Comparison of ENCODE assay signal across 8 cellular contexts in the genomic region with DNA sequence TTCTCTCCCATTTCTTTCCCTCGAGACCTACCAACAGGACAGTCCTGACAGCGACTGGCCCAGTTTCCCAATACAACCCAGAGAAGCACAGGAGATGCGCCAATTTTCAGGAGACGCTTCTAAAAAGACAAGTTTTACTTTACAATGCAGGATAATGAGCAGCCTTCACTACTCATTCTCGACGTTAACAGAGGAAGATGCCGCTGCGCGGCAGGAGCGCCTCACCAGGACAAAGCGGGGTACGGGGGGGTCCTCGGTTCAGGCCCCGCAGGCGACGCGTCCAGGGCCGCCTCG. TPM values are rescaled to one million over a fixed set of nuclear protein-coding genes. Genes with fewer than 3 reads are reported as not detected.
DNase-seq lines count a peak whose midpoint lies in the region; ATAC-seq and TF ChIP-seq lines count a peak whose summit lies in the region.

No MANE protein-coding gene starts in this region.

- no peaks in the 10 kb centered on the region for H3K9me3 Mint-ChIP-seq in CD8-positive, alpha-beta T cell
- H3K9me3 Mint-ChIP-seq in stimulated activated naive CD8-positive, alpha-beta T cell treated with anti-CD3 and anti-CD28 coated beads, Interleukin-15, amount 100 ng/mL, for 72 hours, result no peaks in the 10 kb centered on the region

- no peaks in the 10 kb centered on the region for H3K27me3 Mint-ChIP-seq in CD8-positive, alpha-beta T cell (ENCODE audit: low read depth)
- H3K27me3 Mint-ChIP-seq in stimulated activated naive CD8-positive, alpha-beta T cell treated with anti-CD3 and anti-CD28 coated beads, Interleukin-15, amount 100 ng/mL, for 72 hours, result no peaks in the 10 kb centered on the region

- TF ChIP-seq CTCF in CD8-positive, alpha-beta T cell (IDR thresholded peaks at IDR 0.05), result no peak

- H3K4me3 Mint-ChIP-seq in CD8-positive, alpha-beta T cell, result peak overlapping the region; percentile 92
- peak overlapping the region; percentile 89 to 90 for H3K4me3 Mint-ChIP-seq in stimulated activated naive CD8-positive, alpha-beta T cell treated with anti-CD3 and anti-CD28 coated beads, Interleukin-15, amount 100 ng/mL, for 72 hours

- peaks cover 5% of the 10 kb centered on the region for H3K4me1 ChIP-seq in CD8-positive, alpha-beta T cell (ENCODE audit: insufficient read depth, low read length)
- H3K4me1 ChIP-seq in iPS-20b (ENCODE audit: insufficient read depth, low read length), result no peaks in the 10 kb centered on the region

- H3K36me3 Mint-ChIP-seq in CD8-positive, alpha-beta T cell, result peaks cover 4% of the 10 kb centered on the region

- peak overlapping the region; percentile 55 for H3K4me3 ChIP-seq in CD8-positive, alpha-beta T cell (ENCODE audit: low read depth, low read length)
- H3K4me3 ChIP-seq in iPS-20b (ENCODE audit: low read length), result peak overlapping the region; percentile 76

- peak in 2 of 7 experiments; percentile 32 to 44 for DNase-seq in CD8-positive, alpha-beta T cell
- DNase-seq in amniotic epithelial cell (ENCODE audit: low read depth), result peak; percentile 1
- DNase-seq in stimulated activated naive CD8-positive, alpha-beta T cell treated with anti-CD3 and anti-CD28 coated beads, Interleukin-15, amount 100 ng/mL, for 72 hours, result no peak
- DNase-seq in NCI-H510A treated with DMSO at 0.1 percent for 48 hours (lab: John Stamatoyannopoulos, UW), result no peak

- H3K27ac ChIP-seq in CD8-positive, alpha-beta T cell (ENCODE audit: low read depth, low read length), result peak overlapping the region; percentile 48
- no peak overlapping the region for H3K27ac ChIP-seq in iPS-20b (ENCODE audit: low read length)

- no peaks in the 10 kb centered on the region for H3K9me3 ChIP-seq in CD8-positive, alpha-beta T cell (ENCODE audit: low read length)
- no peaks in the 10 kb centered on the region for H3K9me3 ChIP-seq in iPS-20b (ENCODE audit: insufficient read depth, low read depth, low read length)

- POLR2A ChIA-PET in CD8-positive, alpha-beta T cell (lab: Charles Lee), result interaction anchor here (0.6 kb wide), 1 partner anchor 324 kb away, joined by 5 read pairs; no protein-coding TSS in a partner anchor

- no peaks in the 10 kb centered on the region for H3K27me3 ChIP-seq in CD8-positive, alpha-beta T cell (ENCODE audit: insufficient read depth, low read length)
- H3K27me3 ChIP-seq in iPS-20b (ENCODE audit: insufficient read depth, low read length), result no peaks in the 10 kb centered on the region

- CTCF ChIA-PET in CD8-positive, alpha-beta T cell (lab: Charles Lee), result interaction anchor here (1.5 kb wide), 1 partner anchor 85 kb away, joined by 4 read pairs; no protein-coding TSS in a partner anchor

- H3K4me1 Mint-ChIP-seq in CD8-positive, alpha-beta T cell (ENCODE audit: low read depth), result peaks cover 22% of the 10 kb centered on the region
- H3K4me1 Mint-ChIP-seq in stimulated activated naive CD8-positive, alpha-beta T cell treated with anti-CD3 and anti-CD28 coated beads, Interleukin-15, amount 100 ng/mL, for 72 hours, result peaks cover 13% of the 10 kb centered on the region

- peak overlapping the region; percentile 78 for H3K27ac Mint-ChIP-seq in CD8-positive, alpha-beta T cell
- peak overlapping the region; percentile 82 for H3K27ac Mint-ChIP-seq in stimulated activated naive CD8-positive, alpha-beta T cell treated with anti-CD3 and anti-CD28 coated beads, Interleukin-15, amount 100 ng/mL, for 72 hours

- intact Hi-C loops in CD8-positive, alpha-beta T cell (cut with DNase I, micrococcal nuclease), result loop anchor here (2.0 to 10.0 kb wide), 6 partner anchors 85 to 1318 kb away; a partner anchor contains a TSS

- no peaks in the 10 kb centered on the region for H3K36me3 ChIP-seq in CD8-positive, alpha-beta T cell (ENCODE audit: insufficient read depth, low read length)
- no peaks in the 10 kb centered on the region for H3K36me3 ChIP-seq in iPS-20b (ENCODE audit: insufficient read depth, low read depth, low read length)

- peak; percentile 19 for ATAC-seq in CD8-positive, alpha-beta T cell
- peak; percentile 27 for ATAC-seq in GM19395 (IDR thresholded peaks at IDR 0.05; ENCODE audit: unreplicated experiment)
- ATAC-seq in HG03460 (IDR thresholded peaks at IDR 0.05; ENCODE audit: unreplicated experiment), result peak; percentile 23
- peak; percentile 36 for ATAC-seq in stimulated activated naive CD8-positive, alpha-beta T cell treated with anti-CD3 and anti-CD28 coated beads, Interleukin-15, amount 100 ng/mL, for 72 hours
- ATAC-seq in HG02973 (IDR thresholded peaks at IDR 0.05; ENCODE audit: unreplicated experiment), result no peak

- H3K9ac ChIP-seq in iPS-20b (ENCODE audit: low read depth, low read length), result peak overlapping the region; percentile 53; the same call in 1 of the 2 replicates

RNA-seq across cellular contexts. Expression of a gene that starts 0.7 kb away (rescaled TPM):
- total RNA-seq in CD8-positive, alpha-beta T cell, result 1 to 10 TPM; 4.4 to 5.3 TPM
